16 cellular contexts compared by ENCODE assay signal in genomic region chr5:17952231-17952630, GRCh38.
DNase-seq lines count a peak whose midpoint lies in the region; ATAC-seq and TF ChIP-seq lines count a peak whose summit lies in the region.
"Had no signal": no experiment of that assay in that cellular context is flagged by ENCODE, and none has a peak within 500 bp of the region (broad histone marks: within the 10 kb centered on the region; RNA-seq: fewer than 3 reads in every experiment).

No MANE protein-coding gene starts in this region.

- H4K20me1 ChIP-seq in SK-N-SH (ENCODE audit: insufficient read depth) = no peaks in the 10 kb centered on the region

- no peaks in the 10 kb centered on the region; the same call in 1 of the 2 replicates for H3K27me3 Mint-ChIP-seq in WTC11 (ENCODE audit: low read depth)
- H3K27me3 Mint-ChIP-seq: CD4-positive, alpha-beta T cell; T-cell had no signal

- no peaks in the 10 kb centered on the region for H3K9me2 ChIP-seq in SK-N-SH

- H2AFZ ChIP-seq in SK-N-SH (ENCODE audit: low read depth) = no peak overlapping the region

- H3K4me2 ChIP-seq in SK-N-SH = no peak overlapping the region
- H3K4me2 ChIP-seq: KMS-11 had no signal

- no peak for ATAC-seq in WTC11
- ATAC-seq: T-cell had no signal

- no peaks in the 10 kb centered on the region; the same call in 1 of the 2 replicates for H3K9me3 ChIP-seq in ES-I3 (ENCODE audit: control insufficient read depth, insufficient read depth, low read length)
- no peaks in the 10 kb centered on the region for H3K9me3 ChIP-seq in mesodermal cell (ENCODE audit: control insufficient read depth, low read length)
- no peaks in the 10 kb centered on the region for H3K9me3 ChIP-seq in SK-N-SH
- H3K9me3 ChIP-seq: MG63 had no signal

- H3K9ac ChIP-seq in ES-I3 (ENCODE audit: low read depth, low read length) (peak overlapping the region; percentile 38; the same call in 1 of the 2 replicates), SK-N-SH (no peak overlapping the region)
- H3K9ac ChIP-seq: KMS-11 had no signal

- H3K4me3 ChIP-seq in LNCaP clone FGC (ENCODE audit: low read depth, low read length) = peak overlapping the region; percentile 10
- H3K4me3 ChIP-seq in mesodermal cell (ENCODE audit: extremely low read depth, insufficient read depth, low read length, poor library complexity, severe bottlenecking) = no peak overlapping the region
- H3K4me3 ChIP-seq in SK-N-SH (ENCODE audit: low read depth in 2 of 2, low read length in 1 of 2) = no peak overlapping the region
- H3K4me3 ChIP-seq: MG63 had no signal

- H3K4me3 Mint-ChIP-seq in WTC11 = no peak overlapping the region
- H3K4me3 Mint-ChIP-seq: B cell; CD4-positive, alpha-beta T cell; T-cell had no signal

- no peak for TF ChIP-seq RAD21 in SK-N-SH (IDR thresholded peaks at IDR 0.05; ENCODE audit: low read length)

- CTCF ChIA-PET in WTC11 (lab: Charles Lee) (interaction anchor here (0.8 to 1.6 kb wide), 5 partner anchors 12 to 354 kb away, joined by 3 to 7 read pairs (median 4); no protein-coding TSS in a partner anchor), SK-N-SH (lab: Yijun Ruan, JAX) (no interaction called here)

- POLR2A ChIA-PET in WTC11 (lab: Charles Lee) = interaction anchor here (0.6 to 1.2 kb wide), 2 partner anchors 31 to 34 kb away, joined by 3 read pairs; no protein-coding TSS in a partner anchor
- POLR2A ChIA-PET in SK-N-SH (lab: Yijun Ruan, JAX) = no interaction called here

- H3K4me1 Mint-ChIP-seq in WTC11 = peaks cover 14% of the 10 kb centered on the region
- H3K4me1 Mint-ChIP-seq: B cell, T-cell had no signal

- H3K4me1 ChIP-seq in ES-I3 (ENCODE audit: insufficient read depth, low read length) = peaks cover 7% of the 10 kb centered on the region; the same call in 1 of the 2 replicates
- no peaks in the 10 kb centered on the region for H3K4me1 ChIP-seq in mesodermal cell (ENCODE audit: control insufficient read depth, insufficient read depth, low read length, poor library complexity, severe bottlenecking)
- H3K4me1 ChIP-seq in SK-N-SH (ENCODE audit: control insufficient read depth in 1 of 2, insufficient read depth in 2 of 2, low read depth in 1 of 2, low read length in 1 of 2) = no peaks in the 10 kb centered on the region

- TF ChIP-seq EP300 in SK-N-SH (IDR thresholded peaks at IDR 0.05; ENCODE audit: borderline replicate concordance in 1 of 2, low read depth in 1 of 2, low read length in 1 of 2) = no peak

- TF ChIP-seq CTCF in LNCaP clone FGC (IDR thresholded peaks at IDR 0.05; ENCODE audit: control insufficient read depth, extremely low read depth, insufficient read depth) = no peak
- TF ChIP-seq CTCF in WTC11 (IDR thresholded peaks at IDR 0.05) = no peak
- TF ChIP-seq CTCF in SK-N-SH (IDR thresholded peaks at IDR 0.05) = no peak

- peaks cover 30% of the 10 kb centered on the region for H3K9me3 Mint-ChIP-seq in WTC11

- no peaks in the 10 kb centered on the region for H3K79me2 ChIP-seq in SK-N-SH (ENCODE audit: insufficient read depth)

- no peaks in the 10 kb centered on the region for H3K36me3 Mint-ChIP-seq in WTC11
- H3K36me3 Mint-ChIP-seq: T-cell had no signal

- H3K27ac Mint-ChIP-seq in WTC11 = peak overlapping the region; percentile 91
- H3K27ac Mint-ChIP-seq: B cell; CD4-positive, alpha-beta T cell; T-cell had no signal

- DNase-seq in LNCaP clone FGC (ENCODE audit: low read depth) (no peak), WTC11 (ENCODE audit: low spot score) (no peak), SK-N-SH (no peak), MV-4-11 (lab: John Stamatoyannopoulos, UW) (no peak), NCI-H345 treated with DMSO at 0.1 percent for 48 hours (lab: John Stamatoyannopoulos, UW; ENCODE audit: unreplicated experiment) (no peak), NCI-H2107 (lab: John Stamatoyannopoulos, UW) (no peak)
- DNase-seq: CD4-positive, alpha-beta T cell; MG63; NCI-H1092 treated with DMSO at 0.1 percent for 48 hours; NCI-H1694 treated with DMSO at 0.1 percent for 48 hours; NK-92 treated with Interleukin-12 subunit alpha and Interleukin-12 subunit beta, amount 100 ng/mL, for 24 hours; T-cell had no signal

- H3F3A ChIP-seq in SK-N-SH (replicated peaks; ENCODE audit: insufficient read depth) = no peaks in the 10 kb centered on the region

- WGBS in mesodermal cell (ENCODE audit: insufficient coverage in 2 of 2), 2 experiments = 86 to 94% methylated on average over 2 to 4 of the region's 4 CpGs
- 10% methylated on average over 4 of the region's 4 CpGs for WGBS in SK-N-SH (ENCODE audit: low lambda C conversion rate)

- H3K36me3 ChIP-seq in ES-I3 (ENCODE audit: insufficient read depth, low read length) = no peaks in the 10 kb centered on the region
- no peaks in the 10 kb centered on the region for H3K36me3 ChIP-seq in mesodermal cell (ENCODE audit: control insufficient read depth, insufficient read depth, low read length)
- no peaks in the 10 kb centered on the region for H3K36me3 ChIP-seq in SK-N-SH (replicated peaks in 1 of 2; ENCODE audit: control insufficient read depth in 1 of 2, insufficient read depth in 2 of 2, low read length in 1 of 2)
- H3K36me3 ChIP-seq: MG63 had no signal

- no peaks in the 10 kb centered on the region for H3K27me3 ChIP-seq in SK-N-SH (ENCODE audit: insufficient read depth)

- H3K27ac ChIP-seq in mesodermal cell (ENCODE audit: low read depth, low read length, severe bottlenecking) (peak overlapping the region; percentile 13), SK-N-SH (ENCODE audit: low read depth in 2 of 2, low read length in 1 of 2) (no peak overlapping the region)
- H3K27ac ChIP-seq: KMS-11 had no signal

TF ChIP-seq in WTC11, 78 proteins besides CTCF, POLR2A, EP300 and RAD21:
- TF ChIP-seq E2F1 (CRISPR knock-in tag; IDR thresholded peaks at IDR 0.05) (no peak), USF2 (CRISPR knock-in tag; IDR thresholded peaks at IDR 0.05) (no peak), ZNF138 (CRISPR knock-in tag; conservative IDR thresholded peaks at IDR 0.05) (no peak), FOXP1 (CRISPR knock-in tag; IDR thresholded peaks at IDR 0.05; ENCODE audit: borderline replicate concordance) (no peak)

TF ChIP-seq in SK-N-SH, 30 proteins besides CTCF, POLR2A, EP300 and RAD21:
- TF ChIP-seq TEAD4 (IDR thresholded peaks at IDR 0.05; ENCODE audit: borderline replicate concordance, insufficient read depth) (no peak), NRF1 (IDR thresholded peaks at IDR 0.05; ENCODE audit: low read depth, low read length) (no peak), FOXM1 (IDR thresholded peaks at IDR 0.05; ENCODE audit: low read depth) (no peak), RXRA (IDR thresholded peaks at IDR 0.05; ENCODE audit: borderline replicate concordance, low read depth) (no peak), GABPA (IDR thresholded peaks at IDR 0.05; ENCODE audit: low read depth) (no peak), ZBTB33 (IDR thresholded peaks at IDR 0.05; ENCODE audit: borderline replicate concordance, low read depth) (no peak), EZH2phosphoT487 (IDR thresholded peaks at IDR 0.05; ENCODE audit: borderline replicate concordance, low read depth) (no peak), POLR2AphosphoS5 (IDR thresholded peaks at IDR 0.05; ENCODE audit: low read depth, low read length) (no peak), MXI1 (IDR thresholded peaks at IDR 0.05; ENCODE audit: low read depth, low read length) (no peak)
